Comparison of ENCODE assay signal across 16 cellular contexts in genomic region chr22:47944941-47945340, GRCh38.
DNase-seq lines count a peak whose midpoint lies in the region; ATAC-seq and TF ChIP-seq lines count a peak whose summit lies in the region.
"Had no signal": no experiment of that assay in that cellular context is flagged by ENCODE, and none has a peak within 500 bp of the region (broad histone marks: within the 10 kb centered on the region; RNA-seq: fewer than 3 reads in every experiment).

No MANE protein-coding gene starts in this region.

- H3K9me3 ChIP-seq in OCI-LY1 (ENCODE audit: low read length) (peaks cover 8% of the 10 kb centered on the region), right cardiac atrium (ENCODE audit: control insufficient read depth, low read length) (no peaks in the 10 kb centered on the region)
- H3K9me3 ChIP-seq: BE2C had no signal

- H3K27ac ChIP-seq in OCI-LY1 (ENCODE audit: low read depth, low read length, poor library complexity, severe bottlenecking): peak overlapping the region; percentile 33
- no peak overlapping the region for H3K27ac ChIP-seq in right cardiac atrium (ENCODE audit: low read length)
- H3K27ac ChIP-seq: HL-60 had no signal

- no peaks in the 10 kb centered on the region for H3K9me2 ChIP-seq in OCI-LY1 (ENCODE audit: low read depth, low read length)

- no peak for ATAC-seq in effector memory CD8-positive, alpha-beta T cell (replicated peaks)
- ATAC-seq in HG02642 (IDR thresholded peaks at IDR 0.05; ENCODE audit: poor library complexity, unreplicated experiment) (no peak), right cardiac atrium (no peak)

- H3K36me3 Mint-ChIP-seq in effector memory CD8-positive, alpha-beta T cell (ENCODE audit: insufficient read depth): no peaks in the 10 kb centered on the region
- H3K36me3 Mint-ChIP-seq in osteocyte (ENCODE audit: unreplicated experiment): no peaks in the 10 kb centered on the region
- H3K36me3 Mint-ChIP-seq: CD4-positive, CD25-positive, alpha-beta regulatory T cell; CD8-positive, alpha-beta memory T cell had no signal

- no peaks in the 10 kb centered on the region for H3K27me3 ChIP-seq in OCI-LY1 (ENCODE audit: insufficient read depth, low read length)
- H3K27me3 ChIP-seq in right cardiac atrium (ENCODE audit: control insufficient read depth, insufficient read depth): no peaks in the 10 kb centered on the region
- H3K27me3 ChIP-seq: BE2C had no signal

- 73% methylated on average over 6 of the region's 6 CpGs for WGBS in right cardiac atrium

- H3K36me3 ChIP-seq in OCI-LY1 (ENCODE audit: insufficient read depth, low read length): no peaks in the 10 kb centered on the region; the same call in 1 of the 2 replicates
- H3K36me3 ChIP-seq: BE2C had no signal

- H3K79me2 ChIP-seq in OCI-LY1 (ENCODE audit: insufficient read depth, low read length): no peaks in the 10 kb centered on the region

- no peaks in the 10 kb centered on the region for H4K20me1 ChIP-seq in OCI-LY1 (ENCODE audit: insufficient read depth, low read length)

- H3K9me3 Mint-ChIP-seq in effector memory CD8-positive, alpha-beta T cell: no peaks in the 10 kb centered on the region
- H3K9me3 Mint-ChIP-seq in osteocyte (ENCODE audit: unreplicated experiment): peaks cover 23% of the 10 kb centered on the region
- H3K9me3 Mint-ChIP-seq: CD8-positive, alpha-beta memory T cell had no signal

- no peak for DNase-seq in effector memory CD8-positive, alpha-beta T cell
- DNase-seq in osteocyte (ENCODE audit: extremely low spot score, unreplicated experiment) (peak; percentile 53), right cardiac atrium (no peak), iPS-NIHi11 (ENCODE audit: low spot score) (no peak)
- DNase-seq: ACHN; BE2C; C1 segment of cervical spinal cord; CD4-positive, CD25-positive, alpha-beta regulatory T cell; CD8-positive, alpha-beta memory T cell; DMS 273 treated with DMSO at 0.1 percent for 48 hours; DMS53; GOT3; H9 had no signal

- intact Hi-C loops in right cardiac atrium (cut with DNase I): no loop called here

- no peak overlapping the region for H3K4me3 Mint-ChIP-seq in effector memory CD8-positive, alpha-beta T cell
- H3K4me3 Mint-ChIP-seq in osteocyte (ENCODE audit: unreplicated experiment): no peak overlapping the region
- H3K4me3 Mint-ChIP-seq: CD4-positive, CD25-positive, alpha-beta regulatory T cell; H9 had no signal

- no peak for TF ChIP-seq CTCF in OCI-LY1 (IDR thresholded peaks at IDR 0.05; ENCODE audit: low read length)
- TF ChIP-seq CTCF in osteocyte (IDR thresholded peaks at IDR 0.05): no peak

- H3K27me3 Mint-ChIP-seq in effector memory CD8-positive, alpha-beta T cell: peaks cover 8 to 19% of the 10 kb centered on the region in 2 donors
- H3K27me3 Mint-ChIP-seq in osteocyte (ENCODE audit: unreplicated experiment): no peaks in the 10 kb centered on the region

- no peak overlapping the region for H3K4me2 ChIP-seq in OCI-LY1 (ENCODE audit: low read length)

- H3K27ac Mint-ChIP-seq in effector memory CD8-positive, alpha-beta T cell: peak overlapping the region; percentile 48 to 63
- no peak overlapping the region for H3K27ac Mint-ChIP-seq in osteocyte (ENCODE audit: unreplicated experiment)
- H3K27ac Mint-ChIP-seq: H9 had no signal

- H2AFZ ChIP-seq in OCI-LY1 (ENCODE audit: low read length): no peak overlapping the region

- peaks cover 16% of the 10 kb centered on the region in 2 donors for H3K4me1 Mint-ChIP-seq in effector memory CD8-positive, alpha-beta T cell (ENCODE audit: low read depth in 2 of 2)
- no peaks in the 10 kb centered on the region for H3K4me1 Mint-ChIP-seq in osteocyte (ENCODE audit: unreplicated experiment)
- H3K4me1 Mint-ChIP-seq: CD4-positive, CD25-positive, alpha-beta regulatory T cell; H9 had no signal

- H3K4me3 ChIP-seq in OCI-LY1 (ENCODE audit: low read depth, low read length, poor library complexity, severe bottlenecking) (no peak overlapping the region), right cardiac atrium (ENCODE audit: low read length) (no peak overlapping the region)

- H3F3A ChIP-seq in OCI-LY1 (ENCODE audit: insufficient read depth, low read length): 0 out of 2 replicates have a peak, but pooled peaks cover 3% of the 10 kb centered on the region

- H3K4me1 ChIP-seq in OCI-LY1 (ENCODE audit: insufficient read depth, low read length, severe bottlenecking) (peaks cover 28% of the 10 kb centered on the region), right cardiac atrium (ENCODE audit: control insufficient read depth, insufficient read depth, low read length) (no peaks in the 10 kb centered on the region)
- H3K4me1 ChIP-seq: BE2C had no signal

- no peak overlapping the region; the same call in 1 of the 2 replicates for H3K9ac ChIP-seq in OCI-LY1 (ENCODE audit: low read length)
